In genomic region chr9:133353548-133353947, GRCh38 we compare ENCODE assay signal across 1 cellular context.
TF ChIP-seq lines count a peak whose summit lies in the region.

No MANE protein-coding gene starts in this region.

TF ChIP-seq in GM12878, 131 proteins besides CTCF, POLR2A, EP300 and RAD21:
- no peak for TF ChIP-seq ZNF592 (IDR thresholded peaks at IDR 0.05)
- no peak for TF ChIP-seq ZNF384 (IDR thresholded peaks at IDR 0.05; ENCODE audit: borderline replicate concordance, low read depth, low read length)
- no peak for TF ChIP-seq MYC (IDR thresholded peaks at IDR 0.05; ENCODE audit: insufficient read depth, insufficient read length, insufficient replicate concordance, low read length, severe bottlenecking)
- TF ChIP-seq HDGF (IDR thresholded peaks at IDR 0.05), result no peak
- TF ChIP-seq TCF3 (IDR thresholded peaks at IDR 0.05; ENCODE audit: borderline replicate concordance, insufficient read depth, low read depth, low read length), result no peak
- TF ChIP-seq POLR2AphosphoS2 (IDR thresholded peaks at IDR 0.05; ENCODE audit: low read depth, low read length), result 0 out of 2 replicates have a peak, but pooled peaks have one; percentile 5
- no peak for TF ChIP-seq USF2 (IDR thresholded peaks at IDR 0.05; ENCODE audit: borderline replicate concordance, low read depth, low read length)
- TF ChIP-seq ZBTB4 (CRISPR knock-in tag; IDR thresholded peaks at IDR 0.05), result no peak
- TF ChIP-seq NRF1 (conservative IDR thresholded peaks at IDR 0.05; ENCODE audit: low read depth, low read length), result no peak
